Comparison of ENCODE assay signal across 20 cellular contexts in the genomic region with DNA sequence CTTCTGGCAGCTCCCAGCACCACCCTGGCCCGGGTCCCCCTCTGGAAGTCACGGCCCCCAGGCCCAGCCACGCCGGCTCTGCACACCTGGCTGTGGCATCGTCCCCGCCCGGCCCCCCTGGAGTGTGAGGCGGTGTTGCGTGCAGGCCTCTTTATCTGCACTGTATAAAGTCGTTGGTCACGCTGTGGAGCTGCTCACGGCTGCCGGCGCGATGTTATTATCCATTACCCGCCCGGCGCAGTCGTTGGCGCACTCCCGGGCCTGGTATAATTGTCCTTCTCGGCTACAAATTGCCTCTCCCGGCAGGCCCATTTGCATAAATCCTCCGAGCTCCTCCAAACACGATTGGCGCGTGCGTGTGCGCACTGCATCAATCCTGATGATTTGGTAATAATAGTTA. TPM values are rescaled to one million over a fixed set of nuclear protein-coding genes. Genes with fewer than 3 reads are reported as not detected.
A peak's percentile ranks its signal among the peaks of the same experiment; 100 is the strongest.
DNase-seq lines count a peak whose midpoint lies in the region; ATAC-seq and TF ChIP-seq lines count a peak whose summit lies in the region.
"Had no signal": no experiment of that assay in that cellular context is flagged by ENCODE, and none has a peak within 500 bp of the region (broad histone marks: within the 10 kb centered on the region; RNA-seq: fewer than 3 reads in every experiment).

No MANE protein-coding gene starts in this region.

- H3K4me3 ChIP-seq in adrenal gland, result no peak overlapping the region
- H3K4me3 ChIP-seq in BE2C (ENCODE audit: low read depth, low read length), result no peak overlapping the region
- H3K4me3 ChIP-seq: GM23338, SJSA1 had no signal

- H3K4me1 ChIP-seq in adrenal gland (replicated peaks in 1 of 2) (peaks cover 16 to 20% of the 10 kb centered on the region in 2 donors), BE2C (peaks cover 9% of the 10 kb centered on the region)
- H3K4me1 ChIP-seq: SJSA1 had no signal

- H3K27me3 ChIP-seq in adrenal gland (no peaks in the 10 kb centered on the region), BE2C (no peaks in the 10 kb centered on the region)
- H3K27me3 ChIP-seq: neutrophil, SJSA1 had no signal

- H3K27ac Mint-ChIP-seq in endothelial cell (ENCODE audit: unreplicated experiment), result peak overlapping the region; percentile 27
- H3K27ac Mint-ChIP-seq in chondrocyte (ENCODE audit: unreplicated experiment), result no peak overlapping the region
- no peak overlapping the region for H3K27ac Mint-ChIP-seq in activated T-cell treated with anti-CD3 and anti-CD28 coated beads, Interleukin-2, amount 50 U/mL, for 72 hours
- H3K27ac Mint-ChIP-seq: CD4-positive, CD25-positive, alpha-beta regulatory T cell; GM23338; stimulated activated naive CD8-positive, alpha-beta T cell treated with anti-CD3 and anti-CD28 coated beads, Interleukin-15, Interleukin-2, amounts not matched to agents 100 ng/mL and 50 ng/mL, for 24 hours had no signal

- H3K4me1 Mint-ChIP-seq in endothelial cell (ENCODE audit: unreplicated experiment) (peaks cover 7% of the 10 kb centered on the region), chondrocyte (ENCODE audit: low read depth) (peaks cover 5% of the 10 kb centered on the region)
- no peaks in the 10 kb centered on the region for H3K4me1 Mint-ChIP-seq in activated T-cell treated with anti-CD3 and anti-CD28 coated beads, Interleukin-2, amount 50 U/mL, for 72 hours (ENCODE audit: low read depth)

- H3K9me3 ChIP-seq in adrenal gland (replicated peaks in 1 of 3) (no peaks in the 10 kb centered on the region), BE2C (no peaks in the 10 kb centered on the region)
- H3K9me3 ChIP-seq: neutrophil, SJSA1 had no signal

- H3K4me3 Mint-ChIP-seq in endothelial cell (ENCODE audit: unreplicated experiment) (peak overlapping the region; percentile 35), chondrocyte (ENCODE audit: unreplicated experiment) (no peak overlapping the region)
- no peak overlapping the region for H3K4me3 Mint-ChIP-seq in activated T-cell treated with anti-CD3 and anti-CD28 coated beads, Interleukin-2, amount 50 U/mL, for 72 hours
- H3K4me3 Mint-ChIP-seq: CD4-positive, CD25-positive, alpha-beta regulatory T cell; central memory CD8-positive, alpha-beta T cell; GM23338; stimulated activated naive CD8-positive, alpha-beta T cell treated with anti-CD3 and anti-CD28 coated beads, Interleukin-15, Interleukin-2, amounts not matched to agents 100 ng/mL and 50 ng/mL, for 24 hours had no signal

- H3K27ac ChIP-seq in adrenal gland, result no peak overlapping the region
- H3K27ac ChIP-seq: neutrophil, SJSA1 had no signal

- no peak for ATAC-seq in activated T-cell treated with anti-CD3 and anti-CD28 coated beads, Interleukin-2, amount 50 U/mL, for 72 hours (replicated peaks in 1 of 2)

- H3K9me3 Mint-ChIP-seq in endothelial cell (ENCODE audit: unreplicated experiment) (no peaks in the 10 kb centered on the region), chondrocyte (ENCODE audit: low read depth) (no peaks in the 10 kb centered on the region)
- H3K9me3 Mint-ChIP-seq in activated T-cell treated with anti-CD3 and anti-CD28 coated beads, Interleukin-2, amount 50 U/mL, for 72 hours, result no peaks in the 10 kb centered on the region
- H3K9me3 Mint-ChIP-seq: CD4-positive, CD25-positive, alpha-beta regulatory T cell; central memory CD8-positive, alpha-beta T cell; GM23338; stimulated activated naive CD8-positive, alpha-beta T cell treated with anti-CD3 and anti-CD28 coated beads, Interleukin-15, Interleukin-2, amounts not matched to agents 100 ng/mL and 50 ng/mL, for 24 hours had no signal

- TF ChIP-seq CTCF in endothelial cell (IDR thresholded peaks at IDR 0.05; ENCODE audit: unreplicated experiment) (no peak), adrenal gland (IDR thresholded peaks at IDR 0.05) (no peak), BE2C (IDR thresholded peaks at IDR 0.05; ENCODE audit: low read depth, low read length) (no peak), chondrocyte (IDR thresholded peaks at IDR 0.05) (no peak)

- 86 to 93% (median 92%) methylated on average over 22 to 29 of the region's 29 CpGs for WGBS in adrenal gland, 4 donors

- H3K27me3 Mint-ChIP-seq in endothelial cell (ENCODE audit: unreplicated experiment) (peaks cover 4% of the 10 kb centered on the region), chondrocyte (ENCODE audit: low read depth) (no peaks in the 10 kb centered on the region)
- H3K27me3 Mint-ChIP-seq in activated T-cell treated with anti-CD3 and anti-CD28 coated beads, Interleukin-2, amount 50 U/mL, for 72 hours (ENCODE audit: low read depth), result no peaks in the 10 kb centered on the region
- H3K27me3 Mint-ChIP-seq: CD4-positive, CD25-positive, alpha-beta regulatory T cell; stimulated activated naive CD8-positive, alpha-beta T cell treated with anti-CD3 and anti-CD28 coated beads, Interleukin-15, Interleukin-2, amounts not matched to agents 100 ng/mL and 50 ng/mL, for 24 hours had no signal

- peak; percentile 35 for DNase-seq in DMS79 (lab: John Stamatoyannopoulos, UW)
- DNase-seq in NCI-H1105 (lab: John Stamatoyannopoulos, UW), result peak; percentile 68
- peak; percentile 74 for DNase-seq in NCI-H2227 (lab: John Stamatoyannopoulos, UW; ENCODE audit: unreplicated experiment)
- DNase-seq in endothelial cell (ENCODE audit: low spot score), result no peak
- no peak for DNase-seq in adrenal gland
- no peak for DNase-seq in BE2C
- no peak for DNase-seq in chondrocyte (ENCODE audit: low spot score)
- DNase-seq in activated T-cell treated with anti-CD3 and anti-CD28 coated beads, Interleukin-2, amount 50 U/mL, for 72 hours, result no peak
- DNase-seq: amniotic stem cell; effector memory CD4-positive, alpha-beta T cell; kidney; mesenchymal stem cell; NCI-H2171 treated with DMSO at 0.1 percent for 48 hours; retina had no signal

- H3K36me3 Mint-ChIP-seq in endothelial cell (ENCODE audit: low read depth, unreplicated experiment), result peaks cover 4% of the 10 kb centered on the region
- H3K36me3 Mint-ChIP-seq in chondrocyte (ENCODE audit: low read depth), result peaks cover 7% of the 10 kb centered on the region
- H3K36me3 Mint-ChIP-seq in activated T-cell treated with anti-CD3 and anti-CD28 coated beads, Interleukin-2, amount 50 U/mL, for 72 hours (ENCODE audit: insufficient read depth in 2 of 2), result no peaks in the 10 kb centered on the region
- H3K36me3 Mint-ChIP-seq: CD4-positive, CD25-positive, alpha-beta regulatory T cell had no signal

- intact Hi-C loops in adrenal gland (cut with DNase I), result no loop called here

- no peak for TF ChIP-seq POLR2A in adrenal gland (IDR thresholded peaks at IDR 0.05)

- H3K36me3 ChIP-seq in adrenal gland (replicated peaks in 1 of 2), result no peaks in the 10 kb centered on the region
- H3K36me3 ChIP-seq in BE2C, result peaks cover 4% of the 10 kb centered on the region
- H3K36me3 ChIP-seq: neutrophil, SJSA1 had no signal

RNA-seq across cellular contexts. Expression of gene BAHCC1, which starts 57.8 kb away (rescaled TPM):
- 10.7 TPM for total RNA-seq in endothelial cell (ENCODE audit: unreplicated experiment)
- total RNA-seq in adrenal gland, result 10 to 100 TPM; 13.0 to 35.3 (median 19.2) TPM
- 10 to 100 TPM in 2 of 3 donors, 1 to 10 TPM in 1; 2.1 to 68.0 (median 18.2) TPM for polyA plus RNA-seq in adrenal gland
- 23.2 TPM for polyA plus RNA-seq in BE2C (2012; ENCODE audit: insufficient read depth, insufficient read length, low read depth)
- 20.6 to 32.3 TPM (median 22.7 TPM) in 3 replicates for total RNA-seq in chondrocyte
- total RNA-seq in activated T-cell treated with anti-CD3 and anti-CD28 coated beads, Interleukin-2, amount 50 U/mL, for 72 hours, result under 1 TPM; 0.02 to 0.14 TPM
- polyA plus RNA-seq: CD4-positive, CD25-positive, alpha-beta regulatory T cell had no signal

RNA-seq across cellular contexts. Expression of gene ACTG1, which starts 59.5 kb away (rescaled TPM):
- 4,184 TPM for total RNA-seq in endothelial cell (ENCODE audit: unreplicated experiment)
- total RNA-seq in adrenal gland, result 1,000 to 10,000 TPM; 1,781 to 6,446 (median 2,486) TPM
- 1,000 to 10,000 TPM in 2 of 3 donors, 100 to 1,000 TPM in 1; 828 to 1,140 (median 1,059) TPM for polyA plus RNA-seq in adrenal gland
- 2,263 TPM for polyA plus RNA-seq in BE2C (2012; ENCODE audit: insufficient read depth, insufficient read length, low read depth)
- total RNA-seq in chondrocyte, result 3,639 to 4,575 TPM (median 4,567 TPM) in 3 replicates
- 1,000 to 10,000 TPM; 3,862 to 3,966 TPM for total RNA-seq in activated T-cell treated with anti-CD3 and anti-CD28 coated beads, Interleukin-2, amount 50 U/mL, for 72 hours

Comparison
In these comparisons a context has a peak if more than half of its experiments do, and no peak if none do; other contexts are left out.
1. DNase-seq: peak in DMS79 (single experiment), NCI-H1105 (single experiment) and NCI-H2227 (single experiment); none in endothelial cell (single experiment), adrenal gland (0 of 7), BE2C (single experiment), chondrocyte (single experiment) and activated T-cell treated with anti-CD3 and anti-CD28 coated beads, Interleukin-2, amount 50 U/mL, for 72 hours (0 of 2).
2. RNA of gene BAHCC1, which starts 57.8 kb away (total RNA-seq): 20.6 to 32.3 TPM in chondrocyte, 13.0 to 35.3 TPM in adrenal gland and 10.7 TPM in endothelial cell (single experiment); 0.02 to 0.14 TPM in activated T-cell treated with anti-CD3 and anti-CD28 coated beads, Interleukin-2, amount 50 U/mL, for 72 hours; every median in the first group is over 10 times any median in the second.